ENCODE assay signal across 2 cellular contexts in the genomic region with DNA sequence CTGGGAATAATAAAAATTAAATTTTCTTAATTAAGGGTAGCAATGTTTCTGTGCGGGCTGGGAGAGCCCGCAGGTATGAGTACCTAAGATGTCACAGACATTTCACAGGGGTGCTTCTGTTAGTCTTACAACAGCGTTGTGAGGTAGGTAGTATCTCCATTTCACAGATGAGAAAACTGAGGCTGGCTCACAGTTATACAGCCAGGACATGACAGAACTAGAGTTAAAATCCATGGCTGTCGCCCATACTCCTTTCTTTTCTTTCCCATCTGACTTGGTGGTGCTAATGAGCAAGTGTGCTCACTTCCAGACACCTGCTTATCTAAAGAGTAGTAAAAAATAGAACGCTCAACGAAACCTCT.
A peak's percentile ranks its signal among the peaks of the same experiment; 100 is the strongest.
TF ChIP-seq lines count a peak whose summit lies in the region.

No MANE protein-coding gene starts in this region.

TF ChIP-seq in K562, 482 proteins besides CTCF, POLR2A, EP300 and RAD21 (continued from another document):
- TF ChIP-seq, protein P1, sequence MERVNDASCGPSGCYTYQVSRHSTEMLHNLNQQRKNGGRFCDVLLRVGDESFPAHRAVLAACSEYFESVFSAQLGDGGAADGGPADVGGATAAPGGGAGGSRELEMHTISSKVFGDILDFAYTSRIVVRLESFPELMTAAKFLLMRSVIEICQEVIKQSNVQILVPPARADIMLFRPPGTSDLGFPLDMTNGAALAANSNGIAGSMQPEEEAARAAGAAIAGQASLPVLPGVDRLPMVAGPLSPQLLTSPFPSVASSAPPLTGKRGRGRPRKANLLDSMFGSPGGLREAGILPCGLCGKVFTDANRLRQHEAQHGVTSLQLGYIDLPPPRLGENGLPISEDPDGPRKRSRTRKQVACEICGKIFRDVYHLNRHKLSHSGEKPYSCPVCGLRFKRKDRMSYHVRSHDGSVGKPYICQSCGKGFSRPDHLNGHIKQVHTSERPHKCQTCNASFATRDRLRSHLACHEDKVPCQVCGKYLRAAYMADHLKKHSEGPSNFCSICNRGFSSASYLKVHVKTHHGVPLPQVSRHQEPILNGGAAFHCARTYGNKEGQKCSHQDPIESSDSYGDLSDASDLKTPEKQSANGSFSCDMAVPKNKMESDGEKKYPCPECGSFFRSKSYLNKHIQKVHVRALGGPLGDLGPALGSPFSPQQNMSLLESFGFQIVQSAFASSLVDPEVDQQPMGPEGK (CRISPR knock-in tag; IDR thresholded peaks at IDR 0.05; ENCODE audit: borderline replicate concordance) = no peak
- no peak for TF ChIP-seq LARP7 (IDR thresholded peaks at IDR 0.05)
- no peak for TF ChIP-seq HNRNPUL1 (IDR thresholded peaks at IDR 0.05; ENCODE audit: low read length)
- TF ChIP-seq, protein P2, sequence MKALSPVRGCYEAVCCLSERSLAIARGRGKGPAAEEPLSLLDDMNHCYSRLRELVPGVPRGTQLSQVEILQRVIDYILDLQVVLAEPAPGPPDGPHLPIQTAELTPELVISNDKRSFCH (CRISPR knock-in tag; IDR thresholded peaks at IDR 0.05) = no peak
- TF ChIP-seq, protein P2 (tag; IDR thresholded peaks at IDR 0.05) = no peak
- no peak for TF ChIP-seq ZNF589 (CRISPR knock-in tag; IDR thresholded peaks at IDR 0.05; ENCODE audit: low read depth)
- TF ChIP-seq RBM25 (IDR thresholded peaks at IDR 0.05; ENCODE audit: low read depth, low read length, severe bottlenecking) = peak; percentile 53

TF ChIP-seq in liver, 16 proteins besides CTCF, POLR2A, EP300 and RAD21:
- TF ChIP-seq, protein P3, sequence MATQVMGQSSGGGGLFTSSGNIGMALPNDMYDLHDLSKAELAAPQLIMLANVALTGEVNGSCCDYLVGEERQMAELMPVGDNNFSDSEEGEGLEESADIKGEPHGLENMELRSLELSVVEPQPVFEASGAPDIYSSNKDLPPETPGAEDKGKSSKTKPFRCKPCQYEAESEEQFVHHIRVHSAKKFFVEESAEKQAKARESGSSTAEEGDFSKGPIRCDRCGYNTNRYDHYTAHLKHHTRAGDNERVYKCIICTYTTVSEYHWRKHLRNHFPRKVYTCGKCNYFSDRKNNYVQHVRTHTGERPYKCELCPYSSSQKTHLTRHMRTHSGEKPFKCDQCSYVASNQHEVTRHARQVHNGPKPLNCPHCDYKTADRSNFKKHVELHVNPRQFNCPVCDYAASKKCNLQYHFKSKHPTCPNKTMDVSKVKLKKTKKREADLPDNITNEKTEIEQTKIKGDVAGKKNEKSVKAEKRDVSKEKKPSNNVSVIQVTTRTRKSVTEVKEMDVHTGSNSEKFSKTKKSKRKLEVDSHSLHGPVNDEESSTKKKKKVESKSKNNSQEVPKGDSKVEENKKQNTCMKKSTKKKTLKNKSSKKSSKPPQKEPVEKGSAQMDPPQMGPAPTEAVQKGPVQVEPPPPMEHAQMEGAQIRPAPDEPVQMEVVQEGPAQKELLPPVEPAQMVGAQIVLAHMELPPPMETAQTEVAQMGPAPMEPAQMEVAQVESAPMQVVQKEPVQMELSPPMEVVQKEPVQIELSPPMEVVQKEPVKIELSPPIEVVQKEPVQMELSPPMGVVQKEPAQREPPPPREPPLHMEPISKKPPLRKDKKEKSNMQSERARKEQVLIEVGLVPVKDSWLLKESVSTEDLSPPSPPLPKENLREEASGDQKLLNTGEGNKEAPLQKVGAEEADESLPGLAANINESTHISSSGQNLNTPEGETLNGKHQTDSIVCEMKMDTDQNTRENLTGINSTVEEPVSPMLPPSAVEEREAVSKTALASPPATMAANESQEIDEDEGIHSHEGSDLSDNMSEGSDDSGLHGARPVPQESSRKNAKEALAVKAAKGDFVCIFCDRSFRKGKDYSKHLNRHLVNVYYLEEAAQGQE (IDR thresholded peaks at IDR 0.05) = no peak
- TF ChIP-seq JUND (IDR thresholded peaks at IDR 0.05) (no peak), YY1 (IDR thresholded peaks at IDR 0.05) (no peak), RXRA (IDR thresholded peaks at IDR 0.05) (no peak), NR2F2 (IDR thresholded peaks at IDR 0.05) (no peak), FOXA2 (IDR thresholded peaks at IDR 0.05) (no peak), EGR1 (IDR thresholded peaks at IDR 0.05; ENCODE audit: low read depth in 2 of 2) (no peak), SP1 (IDR thresholded peaks at IDR 0.05) (no peak), FOXA1 (IDR thresholded peaks at IDR 0.05) (no peak), HNF4G (IDR thresholded peaks at IDR 0.05) (no peak), HNF4A (conservative IDR thresholded peaks at IDR 0.05) (no peak), GABPA (IDR thresholded peaks at IDR 0.05 in 1 of 2, conservative IDR thresholded peaks at IDR 0.05 in 1 of 2) (no peak), TAF1 (conservative IDR thresholded peaks at IDR 0.05) (no peak)
- TF ChIP-seq, protein P4, sequence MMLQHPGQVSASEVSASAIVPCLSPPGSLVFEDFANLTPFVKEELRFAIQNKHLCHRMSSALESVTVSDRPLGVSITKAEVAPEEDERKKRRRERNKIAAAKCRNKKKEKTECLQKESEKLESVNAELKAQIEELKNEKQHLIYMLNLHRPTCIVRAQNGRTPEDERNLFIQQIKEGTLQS (IDR thresholded peaks at IDR 0.05) = no peak
- TF ChIP-seq, protein P5, sequence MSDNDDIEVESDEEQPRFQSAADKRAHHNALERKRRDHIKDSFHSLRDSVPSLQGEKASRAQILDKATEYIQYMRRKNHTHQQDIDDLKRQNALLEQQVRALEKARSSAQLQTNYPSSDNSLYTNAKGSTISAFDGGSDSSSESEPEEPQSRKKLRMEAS (IDR thresholded peaks at IDR 0.05) = no peak
- TF ChIP-seq, protein P6, sequence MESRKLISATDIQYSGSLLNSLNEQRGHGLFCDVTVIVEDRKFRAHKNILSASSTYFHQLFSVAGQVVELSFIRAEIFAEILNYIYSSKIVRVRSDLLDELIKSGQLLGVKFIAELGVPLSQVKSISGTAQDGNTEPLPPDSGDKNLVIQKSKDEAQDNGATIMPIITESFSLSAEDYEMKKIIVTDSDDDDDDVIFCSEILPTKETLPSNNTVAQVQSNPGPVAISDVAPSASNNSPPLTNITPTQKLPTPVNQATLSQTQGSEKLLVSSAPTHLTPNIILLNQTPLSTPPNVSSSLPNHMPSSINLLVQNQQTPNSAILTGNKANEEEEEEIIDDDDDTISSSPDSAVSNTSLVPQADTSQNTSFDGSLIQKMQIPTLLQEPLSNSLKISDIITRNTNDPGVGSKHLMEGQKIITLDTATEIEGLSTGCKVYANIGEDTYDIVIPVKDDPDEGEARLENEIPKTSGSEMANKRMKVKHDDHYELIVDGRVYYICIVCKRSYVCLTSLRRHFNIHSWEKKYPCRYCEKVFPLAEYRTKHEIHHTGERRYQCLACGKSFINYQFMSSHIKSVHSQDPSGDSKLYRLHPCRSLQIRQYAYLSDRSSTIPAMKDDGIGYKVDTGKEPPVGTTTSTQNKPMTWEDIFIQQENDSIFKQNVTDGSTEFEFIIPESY (IDR thresholded peaks at IDR 0.05) = no peak
TF ChIP-seq in liver: peak in this region for 0.
